Comparison of ENCODE assay signal across 9 cellular contexts in the genomic region with DNA sequence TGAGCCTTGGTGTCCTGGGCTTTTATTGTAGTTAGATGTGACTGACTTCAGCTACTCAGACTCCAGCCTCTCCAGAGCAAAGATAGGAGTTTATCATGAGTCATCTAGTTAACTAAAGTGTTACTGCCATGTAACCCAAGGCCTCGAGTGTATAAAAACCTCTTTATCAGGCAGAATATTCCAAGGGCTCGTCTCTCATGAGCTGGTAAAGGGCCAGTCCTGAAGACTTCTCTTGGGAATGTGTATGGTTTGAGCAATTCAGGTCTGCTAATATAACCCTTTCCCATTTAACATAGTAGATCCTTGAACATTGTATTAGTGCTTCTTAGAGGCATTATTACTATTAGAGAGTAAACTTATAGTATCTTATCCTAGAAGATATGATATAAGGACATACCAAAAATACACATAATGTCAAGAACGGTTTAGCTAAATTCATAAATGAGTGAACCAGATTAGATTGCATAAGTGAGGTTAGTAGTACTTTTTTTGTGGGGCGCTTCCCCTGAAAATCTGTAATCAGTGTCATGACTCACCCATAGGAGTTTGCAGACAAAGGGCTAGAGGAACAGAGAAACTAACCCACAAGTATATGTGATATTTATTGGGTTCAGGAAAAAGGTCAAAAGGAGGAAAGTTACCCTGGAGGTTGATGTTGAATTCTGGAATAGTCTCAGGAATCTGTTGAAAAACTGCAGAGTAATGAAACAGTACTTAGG. TPM values are rescaled to one million over a fixed set of nuclear protein-coding genes. Genes with fewer than 3 reads are reported as not detected.
DNase-seq lines count a peak whose midpoint lies in the region; ATAC-seq and TF ChIP-seq lines count a peak whose summit lies in the region.
"Had no signal": no experiment of that assay in that cellular context is flagged by ENCODE, and none has a peak within 500 bp of the region (broad histone marks: within the 10 kb centered on the region; RNA-seq: fewer than 3 reads in every experiment).

No MANE protein-coding gene starts in this region.

- H3K36me3 Mint-ChIP-seq in central memory CD8-positive, alpha-beta T cell (ENCODE audit: insufficient read depth), result peaks cover 4% of the 10 kb centered on the region
- H3K36me3 Mint-ChIP-seq: activated naive CD4-positive, alpha-beta T cell treated with anti-CD3 and anti-CD28 coated beads, Interleukin-2, amount 50 U/mL, for 24 hours had no signal

- H3K27me3 Mint-ChIP-seq in central memory CD8-positive, alpha-beta T cell, result peaks cover 17% of the 10 kb centered on the region

- H3K27me3 ChIP-seq in sigmoid colon, result no peaks in the 10 kb centered on the region
- H3K27me3 ChIP-seq in Peyer's patch, result no peaks in the 10 kb centered on the region

- H3K4me1 Mint-ChIP-seq in central memory CD8-positive, alpha-beta T cell, result no peaks in the 10 kb centered on the region
- H3K4me1 Mint-ChIP-seq: activated naive CD4-positive, alpha-beta T cell treated with anti-CD3 and anti-CD28 coated beads, Interleukin-2, amount 50 U/mL, for 24 hours had no signal

- H3K9me3 Mint-ChIP-seq in central memory CD8-positive, alpha-beta T cell, result no peaks in the 10 kb centered on the region
- H3K9me3 Mint-ChIP-seq: activated naive CD4-positive, alpha-beta T cell treated with anti-CD3 and anti-CD28 coated beads, Interleukin-2, amount 50 U/mL, for 24 hours had no signal

- no peak for TF ChIP-seq EP300 in sigmoid colon (IDR thresholded peaks at IDR 0.05)

- DNase-seq in central memory CD8-positive, alpha-beta T cell (ENCODE audit: low spot score in 2 of 2), result no peak
- DNase-seq in sigmoid colon (no peak), retina (no peak), Ammon's horn (ENCODE audit: low spot score) (no peak), Peyer's patch (no peak)
- DNase-seq in activated effector memory CD4-positive, alpha-beta T cell treated with Interleukin-2 at 50 U/mL for 16 hours, result no peak

- H3K4me3 Mint-ChIP-seq in central memory CD8-positive, alpha-beta T cell, result no peak overlapping the region
- H3K4me3 Mint-ChIP-seq: activated naive CD4-positive, alpha-beta T cell treated with anti-CD3 and anti-CD28 coated beads, Interleukin-2, amount 50 U/mL, for 24 hours had no signal

- H3K4me1 ChIP-seq in sigmoid colon (peaks cover 0 to 24% (median 8%) of the 10 kb centered on the region in 4 donors), Peyer's patch (peaks cover 0 to 10% (median 0%) of the 10 kb centered on the region in 4 donors)

- H3K9me3 ChIP-seq in sigmoid colon, result no peaks in the 10 kb centered on the region
- no peaks in the 10 kb centered on the region for H3K9me3 ChIP-seq in Peyer's patch

- H3K27ac ChIP-seq in sigmoid colon (peak overlapping the region in 3 of 4 donors; percentile 25 to 40 (median 27)), Peyer's patch (peak overlapping the region in 2 of 4 donors; percentile 23 to 29)

- no peak overlapping the region for H3K4me3 ChIP-seq in sigmoid colon
- H3K4me3 ChIP-seq in Peyer's patch, result no peak overlapping the region

- WGBS in sigmoid colon, 2 donors, result 72 to 77% methylated on average over 4 of the region's 4 CpGs

- TF ChIP-seq POLR2A in sigmoid colon (IDR thresholded peaks at IDR 0.05) (no peak), Peyer's patch (IDR thresholded peaks at IDR 0.05) (no peak)

- no peaks in the 10 kb centered on the region for H3K36me3 ChIP-seq in sigmoid colon
- no peaks in the 10 kb centered on the region for H3K36me3 ChIP-seq in Peyer's patch

- H3K27ac Mint-ChIP-seq in central memory CD8-positive, alpha-beta T cell (ENCODE audit: low read depth), result peak overlapping the region; percentile 69
- H3K27ac Mint-ChIP-seq: activated naive CD4-positive, alpha-beta T cell treated with anti-CD3 and anti-CD28 coated beads, Interleukin-2, amount 50 U/mL, for 24 hours had no signal

- TF ChIP-seq CTCF in sigmoid colon (IDR thresholded peaks at IDR 0.05), result no peak
- TF ChIP-seq CTCF in Peyer's patch (IDR thresholded peaks at IDR 0.05), result no peak

- peak; percentile 37 for ATAC-seq in GM19043 (IDR thresholded peaks at IDR 0.05; ENCODE audit: low read depth, unreplicated experiment)
- peak; percentile 35 for ATAC-seq in HG03571 (IDR thresholded peaks at IDR 0.05; ENCODE audit: unreplicated experiment)
- ATAC-seq in central memory CD8-positive, alpha-beta T cell (replicated peaks; ENCODE audit: extremely low read depth, poor library complexity, severe bottlenecking), result no peak

- intact Hi-C loops in sigmoid colon (cut with DNase I), result no loop called here

RNA-seq across cellular contexts. Expression of a gene that starts 16.0 kb away (rescaled TPM):
- total RNA-seq in sigmoid colon (10 to 100 TPM; 17.9 to 29.5 (median 25.6) TPM), Peyer's patch (10 to 100 TPM; 12.6 to 71.8 (median 16.2) TPM)
- 1 to 10 TPM; 2.5 to 7.6 (median 5.4) TPM for polyA plus RNA-seq in sigmoid colon
